ENCODE assay signal across 18 cellular contexts in genomic region chr5:82917584-82917983, GRCh38.
A peak's percentile ranks its signal among the peaks of the same experiment; 100 is the strongest.
DNase-seq lines count a peak whose midpoint lies in the region; ATAC-seq and TF ChIP-seq lines count a peak whose summit lies in the region.
"Had no signal": no experiment of that assay in that cellular context is flagged by ENCODE, and none has a peak within 500 bp of the region (broad histone marks: within the 10 kb centered on the region; RNA-seq: fewer than 3 reads in every experiment).

No MANE protein-coding gene starts in this region.

- H3K27me3 Mint-ChIP-seq in activated T-helper 17 cell treated with anti-CD3 and anti-CD28 coated beads, Interleukin-2, amount 50 U/mL, for 72 hours: peaks cover 5% of the 10 kb centered on the region
- peaks cover 8% of the 10 kb centered on the region for H3K27me3 Mint-ChIP-seq in osteocyte (ENCODE audit: unreplicated experiment)
- H3K27me3 Mint-ChIP-seq: activated CD4-positive, alpha-beta T cell treated with anti-CD3 and anti-CD28 coated beads for 36 hours had no signal

- H3K27ac ChIP-seq in Peyer's patch: no peak overlapping the region
- H3K27ac ChIP-seq: body of pancreas had no signal

- H3K4me1 Mint-ChIP-seq in activated T-helper 17 cell treated with anti-CD3 and anti-CD28 coated beads, Interleukin-2, amount 50 U/mL, for 72 hours: no peaks in the 10 kb centered on the region
- no peaks in the 10 kb centered on the region for H3K4me1 Mint-ChIP-seq in osteocyte (ENCODE audit: unreplicated experiment)
- H3K4me1 Mint-ChIP-seq: activated CD4-positive, alpha-beta T cell treated with anti-CD3 and anti-CD28 coated beads for 36 hours had no signal

- no peaks in the 10 kb centered on the region for H3K9me3 ChIP-seq in Peyer's patch

- TF ChIP-seq POLR2A in Peyer's patch (IDR thresholded peaks at IDR 0.05): no peak

- ATAC-seq in GM18519 (IDR thresholded peaks at IDR 0.05; ENCODE audit: low FRiP score, unreplicated experiment): peak; percentile 75
- ATAC-seq in GM21390 (IDR thresholded peaks at IDR 0.05; ENCODE audit: unreplicated experiment): peak; percentile 67
- peak; percentile 81 for ATAC-seq in HG02938 (IDR thresholded peaks at IDR 0.05; ENCODE audit: unreplicated experiment)
- ATAC-seq in activated T-helper 17 cell treated with anti-CD3 and anti-CD28 coated beads, Interleukin-2, amount 50 U/mL, for 72 hours (replicated peaks): peak; percentile 52
- ATAC-seq: activated CD4-positive, alpha-beta T cell treated with anti-CD3 and anti-CD28 coated beads for 36 hours; body of pancreas had no signal

- TF ChIP-seq CTCF in Peyer's patch (IDR thresholded peaks at IDR 0.05) (no peak), osteocyte (IDR thresholded peaks at IDR 0.05) (no peak)

- H3K36me3 ChIP-seq in Peyer's patch: no peaks in the 10 kb centered on the region

- H3K27me3 ChIP-seq in Peyer's patch: no peaks in the 10 kb centered on the region
- H3K27me3 ChIP-seq: body of pancreas had no signal

- DNase-seq in Peyer's patch: no peak
- no peak for DNase-seq in osteocyte (ENCODE audit: extremely low spot score, unreplicated experiment)
- no peak for DNase-seq in amygdala (lab: John Stamatoyannopoulos, UW)
- DNase-seq: activated CD4-positive, alpha-beta T cell treated with anti-CD3 and anti-CD28 coated beads for 36 hours; activated naive CD4-positive, alpha-beta T cell treated with anti-CD3 and anti-CD28 coated beads, Interleukin-2, amount 50 U/mL, for 16 hours; body of pancreas; cortex of kidney; GDM1; glutamatergic neuron; mesenchymal stem cell; NCI-H187 treated with DMSO at 0.1 percent for 48 hours; NCI-H510A treated with DMSO at 0.1 percent for 48 hours; nephron progenitor cell; substantia nigra had no signal

- no peak overlapping the region for H3K4me3 ChIP-seq in Peyer's patch
- H3K4me3 ChIP-seq: body of pancreas had no signal

- H3K4me1 ChIP-seq in Peyer's patch: no peaks in the 10 kb centered on the region
- H3K4me1 ChIP-seq: body of pancreas had no signal

- H3K27ac Mint-ChIP-seq in activated T-helper 17 cell treated with anti-CD3 and anti-CD28 coated beads, Interleukin-2, amount 50 U/mL, for 72 hours: no peak overlapping the region
- H3K27ac Mint-ChIP-seq in osteocyte (ENCODE audit: unreplicated experiment): no peak overlapping the region
- H3K27ac Mint-ChIP-seq: activated CD4-positive, alpha-beta T cell treated with anti-CD3 and anti-CD28 coated beads for 36 hours; nephron progenitor cell had no signal

- no peaks in the 10 kb centered on the region for H3K36me3 Mint-ChIP-seq in activated T-helper 17 cell treated with anti-CD3 and anti-CD28 coated beads, Interleukin-2, amount 50 U/mL, for 72 hours (ENCODE audit: low read depth)
- H3K36me3 Mint-ChIP-seq in osteocyte (ENCODE audit: unreplicated experiment): no peaks in the 10 kb centered on the region

- H3K9me3 Mint-ChIP-seq in activated T-helper 17 cell treated with anti-CD3 and anti-CD28 coated beads, Interleukin-2, amount 50 U/mL, for 72 hours: peaks cover 17% of the 10 kb centered on the region
- peaks cover 13% of the 10 kb centered on the region for H3K9me3 Mint-ChIP-seq in osteocyte (ENCODE audit: unreplicated experiment)

- H3K4me3 Mint-ChIP-seq in activated T-helper 17 cell treated with anti-CD3 and anti-CD28 coated beads, Interleukin-2, amount 50 U/mL, for 72 hours: no peak overlapping the region
- H3K4me3 Mint-ChIP-seq in osteocyte (ENCODE audit: unreplicated experiment): no peak overlapping the region
- H3K4me3 Mint-ChIP-seq: activated CD4-positive, alpha-beta T cell treated with anti-CD3 and anti-CD28 coated beads for 36 hours; nephron progenitor cell had no signal
